7 cellular contexts compared by ENCODE assay signal in the genomic region with DNA sequence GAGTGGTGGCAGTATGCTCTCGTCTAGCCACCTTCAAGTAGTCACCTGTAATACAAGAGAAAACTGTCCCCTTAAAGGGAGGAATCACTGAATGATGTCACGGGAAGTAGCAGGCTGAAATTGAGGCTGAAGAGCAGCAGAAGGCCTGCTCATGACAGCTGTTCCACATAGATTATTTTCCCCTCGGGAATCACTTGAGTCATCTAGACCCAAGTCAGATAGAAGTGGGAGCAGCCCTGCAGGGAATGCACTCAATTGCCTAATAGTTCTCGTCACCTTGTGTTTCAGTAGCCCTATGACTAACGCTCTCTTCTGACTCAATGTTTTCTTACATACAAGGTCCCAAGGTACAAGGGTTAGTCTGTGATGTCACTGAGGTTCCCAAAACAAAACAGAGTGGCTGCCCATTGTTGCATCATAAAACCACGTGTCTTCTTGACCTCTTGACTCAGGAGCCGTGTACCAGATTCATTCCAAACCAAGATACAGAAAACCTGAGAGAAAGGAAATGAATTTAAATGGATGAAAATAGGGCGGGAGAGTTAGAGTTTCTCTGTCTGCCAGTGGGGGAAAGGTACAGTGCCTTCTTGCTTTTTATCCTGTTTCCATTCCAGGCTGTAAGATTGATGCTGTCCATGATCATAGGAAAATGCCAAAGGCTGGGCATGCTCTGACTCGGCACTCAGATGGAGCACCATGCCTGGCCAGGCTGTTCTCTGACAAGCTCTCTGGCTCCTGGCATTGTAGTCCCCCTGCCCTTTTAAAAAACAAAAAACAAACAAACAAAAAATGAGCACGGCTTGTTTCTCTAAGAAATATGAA. TPM values are rescaled to one million over a fixed set of nuclear protein-coding genes. Genes with fewer than 3 reads are reported as not detected.
A peak's percentile ranks its signal among the peaks of the same experiment; 100 is the strongest.
DNase-seq lines count a peak whose midpoint lies in the region; ATAC-seq and TF ChIP-seq lines count a peak whose summit lies in the region.

No MANE protein-coding gene starts in this region.

- WGBS in heart right ventricle, 2 donors: 65 to 72% methylated on average over 10 of the region's 10 CpGs

- H4K20me1 ChIP-seq in Karpas-422 (ENCODE audit: insufficient read depth, low read depth, low read length): no peaks in the 10 kb centered on the region

- no peaks in the 10 kb centered on the region for H3K9me3 Mint-ChIP-seq in activated CD4-positive, alpha-beta memory T cell treated with anti-CD3 and anti-CD28 coated beads for 36 hours
- H3K9me3 Mint-ChIP-seq in stimulated activated naive CD8-positive, alpha-beta T cell treated with anti-CD3 and anti-CD28 coated beads, Interleukin-15, amount 100 ng/mL, for 72 hours: no peaks in the 10 kb centered on the region

- H2AFZ ChIP-seq in Karpas-422 (ENCODE audit: low read length): no peak overlapping the region; the same call in 1 of the 2 replicates

- H3K9me2 ChIP-seq in Karpas-422 (replicated peaks; ENCODE audit: insufficient read depth, low read length): no peaks in the 10 kb centered on the region

- H3K9me3 ChIP-seq in heart right ventricle (no peaks in the 10 kb centered on the region), Karpas-422 (ENCODE audit: low read length) (no peaks in the 10 kb centered on the region)

- H3K27me3 ChIP-seq in heart right ventricle (no peaks in the 10 kb centered on the region), Karpas-422 (ENCODE audit: low read length) (no peaks in the 10 kb centered on the region)

- CTCF ChIA-PET in activated CD4-positive, alpha-beta memory T cell treated with anti-CD3 and anti-CD28 coated beads for 36 hours (lab: Charles Lee): interaction anchor here (0.9 to 1.5 kb wide), 5 partner anchors 20 to 95 kb away, joined by 3 to 4 read pairs (median 3); no protein-coding TSS in a partner anchor

- POLR2A ChIA-PET in activated CD4-positive, alpha-beta memory T cell treated with anti-CD3 and anti-CD28 coated beads for 36 hours (lab: Charles Lee): no interaction called here

- DNase-seq in activated CD4-positive, alpha-beta memory T cell treated with anti-CD3 and anti-CD28 coated beads for 36 hours: peak; percentile 65
- DNase-seq in heart right ventricle (peak in 1 of 2 donors; percentile 74), Karpas-422 (no peak)
- DNase-seq in stimulated activated naive CD8-positive, alpha-beta T cell treated with anti-CD3 and anti-CD28 coated beads, Interleukin-15, amount 100 ng/mL, for 72 hours: peak in 1 of 2 donors; percentile 69

- intact Hi-C loops in activated CD4-positive, alpha-beta memory T cell treated with anti-CD3 and anti-CD28 coated beads for 36 hours (cut with micrococcal nuclease): loop anchor here (1.0 to 5.0 kb wide), 2 partner anchors 39 to 52 kb away; a partner anchor contains a TSS
- intact Hi-C loops in heart right ventricle (cut with DNase I): loop anchor here in 1 of 10 donors (2.0 kb wide), 1 partner anchor 22 kb away; a partner anchor contains a TSS

- H3K4me3 Mint-ChIP-seq in activated CD4-positive, alpha-beta memory T cell treated with anti-CD3 and anti-CD28 coated beads for 36 hours: no peak overlapping the region
- H3K4me3 Mint-ChIP-seq in stimulated activated naive CD8-positive, alpha-beta T cell treated with anti-CD3 and anti-CD28 coated beads, Interleukin-15, amount 100 ng/mL, for 72 hours: peak overlapping the region in 1 of 2 donors; percentile 60

- H3K9ac ChIP-seq in Karpas-422 (ENCODE audit: low read length): no peak overlapping the region

- H3K79me2 ChIP-seq in Karpas-422 (ENCODE audit: low read length): no peaks in the 10 kb centered on the region

- H3K4me1 Mint-ChIP-seq in activated CD4-positive, alpha-beta memory T cell treated with anti-CD3 and anti-CD28 coated beads for 36 hours (ENCODE audit: low read depth): peaks cover 20% of the 10 kb centered on the region
- peaks cover 17% of the 10 kb centered on the region for H3K4me1 Mint-ChIP-seq in stimulated activated naive CD8-positive, alpha-beta T cell treated with anti-CD3 and anti-CD28 coated beads, Interleukin-15, amount 100 ng/mL, for 72 hours

- H3K27ac Mint-ChIP-seq in activated CD4-positive, alpha-beta memory T cell treated with anti-CD3 and anti-CD28 coated beads for 36 hours: no peak overlapping the region
- H3K27ac Mint-ChIP-seq in stimulated activated naive CD8-positive, alpha-beta T cell treated with anti-CD3 and anti-CD28 coated beads, Interleukin-15, amount 100 ng/mL, for 72 hours: peak overlapping the region; percentile 87 to 96

- peaks cover 34% of the 10 kb centered on the region for H3K36me3 Mint-ChIP-seq in activated CD4-positive, alpha-beta memory T cell treated with anti-CD3 and anti-CD28 coated beads for 36 hours

- H3K36me3 ChIP-seq in heart right ventricle: peaks cover 0 to 63% (median 10%) of the 10 kb centered on the region in 9 donors
- H3K36me3 ChIP-seq in Karpas-422 (ENCODE audit: insufficient read depth, low read length): no peaks in the 10 kb centered on the region

- ATAC-seq in GM18870 (IDR thresholded peaks at IDR 0.05; ENCODE audit: unreplicated experiment): peak; percentile 76
- peak; percentile 53 for ATAC-seq in HG03558 (IDR thresholded peaks at IDR 0.05; ENCODE audit: extremely low read depth, unreplicated experiment)
- peak; percentile 72 to 89 (median 84) for ATAC-seq in heart right ventricle
- peak; percentile 98 for ATAC-seq in stimulated activated naive CD8-positive, alpha-beta T cell treated with anti-CD3 and anti-CD28 coated beads, Interleukin-15, amount 100 ng/mL, for 72 hours
- ATAC-seq in HG03521 (IDR thresholded peaks at IDR 0.05; ENCODE audit: unreplicated experiment): no peak

- H3K4me1 ChIP-seq in heart right ventricle (peaks cover 0 to 72% (median 35%) of the 10 kb centered on the region in 9 donors), Karpas-422 (ENCODE audit: low read length) (no peaks in the 10 kb centered on the region)

- no peak for TF ChIP-seq CTCF in heart right ventricle (IDR thresholded peaks at IDR 0.05)

- H3K4me3 ChIP-seq in heart right ventricle (no peak overlapping the region), Karpas-422 (ENCODE audit: low read length) (no peak overlapping the region)

- H3K4me2 ChIP-seq in Karpas-422 (ENCODE audit: low read depth, low read length, poor library complexity, severe bottlenecking): no peak overlapping the region

- H3K27me3 Mint-ChIP-seq in activated CD4-positive, alpha-beta memory T cell treated with anti-CD3 and anti-CD28 coated beads for 36 hours: no peaks in the 10 kb centered on the region
- no peaks in the 10 kb centered on the region for H3K27me3 Mint-ChIP-seq in stimulated activated naive CD8-positive, alpha-beta T cell treated with anti-CD3 and anti-CD28 coated beads, Interleukin-15, amount 100 ng/mL, for 72 hours

- peak overlapping the region; percentile 21 to 88 (median 74) for H3K27ac ChIP-seq in heart right ventricle
- H3K27ac ChIP-seq in Karpas-422 (ENCODE audit: low read length): no peak overlapping the region

RNA-seq across cellular contexts. Expression of a gene that starts 21.6 kb away (rescaled TPM):
- total RNA-seq in activated CD4-positive, alpha-beta memory T cell treated with anti-CD3 and anti-CD28 coated beads for 36 hours: under 1 TPM in 1 of 2 experiments, not detected in 1; 0.21 TPM
- 10 to 100 TPM in 8 of 10 donors, 1 to 10 TPM in 2; 8.4 to 64.9 (median 25.7) TPM for total RNA-seq in heart right ventricle
- polyA plus RNA-seq in heart right ventricle: 10 to 100 TPM; 24.1 to 37.7 TPM
- total RNA-seq in Karpas-422 (2014; rRNA removed; shearing (Covaris generic); ENCODE audit: low replicate concordance): not detected in 2 replicates

RNA-seq across cellular contexts. Expression of a gene that starts 40.2 kb away (rescaled TPM):
- 10 to 100 TPM; 32.1 to 35.8 TPM for total RNA-seq in activated CD4-positive, alpha-beta memory T cell treated with anti-CD3 and anti-CD28 coated beads for 36 hours
- total RNA-seq in heart right ventricle: 10 to 100 TPM in 9 of 10 donors, 1 to 10 TPM in 1; 9.2 to 20.5 (median 17.8) TPM
- 10 to 100 TPM; 20.1 to 20.4 TPM for polyA plus RNA-seq in heart right ventricle
- total RNA-seq in Karpas-422 (2014; rRNA removed; shearing (Covaris generic); ENCODE audit: low replicate concordance): not detected in 2 replicates
